ENCODE assay signal across 1 cellular context in the genomic region with DNA sequence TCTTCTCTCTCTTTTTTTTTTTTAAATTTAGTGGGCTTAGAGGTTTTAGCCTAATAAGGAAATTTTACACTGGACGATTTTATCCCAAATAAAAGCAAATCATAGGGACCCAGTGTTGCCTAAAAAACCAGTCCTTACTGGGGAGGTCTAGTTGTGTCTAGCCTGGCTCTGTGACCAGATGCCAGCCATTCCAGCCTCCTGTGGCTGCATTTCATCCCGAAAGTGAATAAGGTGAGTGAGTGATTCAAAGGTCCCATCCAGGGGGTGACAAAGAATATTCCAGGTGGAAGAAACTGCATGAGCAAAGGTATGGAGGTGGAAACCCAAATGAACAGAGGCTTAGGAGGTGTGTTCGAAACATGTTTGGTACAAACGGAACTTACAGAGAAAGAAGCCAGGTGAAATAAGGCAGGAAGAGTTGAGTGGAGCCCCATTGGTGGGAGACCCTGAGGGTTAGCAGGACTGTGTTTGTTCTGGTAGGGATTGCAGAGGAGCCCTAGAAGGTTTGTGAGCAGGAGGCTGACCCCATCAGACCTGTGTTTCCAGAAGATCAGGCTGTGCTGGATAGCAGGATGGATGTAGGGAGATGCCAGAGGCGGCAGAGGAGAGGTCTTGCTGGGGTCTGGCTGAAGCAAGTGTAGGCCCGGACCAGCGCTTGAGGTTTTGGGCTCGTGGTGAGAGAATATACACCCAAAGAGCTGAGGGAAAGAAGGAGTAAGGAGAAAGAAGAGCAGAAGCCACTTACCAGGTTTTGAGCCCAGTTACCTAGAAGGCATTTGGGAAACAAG.
TF ChIP-seq lines count a peak whose summit lies in the region.

No MANE protein-coding gene starts in this region.

TF ChIP-seq in GM23338, 12 proteins besides CTCF, POLR2A, EP300 and RAD21:
- TF ChIP-seq, protein P1, sequence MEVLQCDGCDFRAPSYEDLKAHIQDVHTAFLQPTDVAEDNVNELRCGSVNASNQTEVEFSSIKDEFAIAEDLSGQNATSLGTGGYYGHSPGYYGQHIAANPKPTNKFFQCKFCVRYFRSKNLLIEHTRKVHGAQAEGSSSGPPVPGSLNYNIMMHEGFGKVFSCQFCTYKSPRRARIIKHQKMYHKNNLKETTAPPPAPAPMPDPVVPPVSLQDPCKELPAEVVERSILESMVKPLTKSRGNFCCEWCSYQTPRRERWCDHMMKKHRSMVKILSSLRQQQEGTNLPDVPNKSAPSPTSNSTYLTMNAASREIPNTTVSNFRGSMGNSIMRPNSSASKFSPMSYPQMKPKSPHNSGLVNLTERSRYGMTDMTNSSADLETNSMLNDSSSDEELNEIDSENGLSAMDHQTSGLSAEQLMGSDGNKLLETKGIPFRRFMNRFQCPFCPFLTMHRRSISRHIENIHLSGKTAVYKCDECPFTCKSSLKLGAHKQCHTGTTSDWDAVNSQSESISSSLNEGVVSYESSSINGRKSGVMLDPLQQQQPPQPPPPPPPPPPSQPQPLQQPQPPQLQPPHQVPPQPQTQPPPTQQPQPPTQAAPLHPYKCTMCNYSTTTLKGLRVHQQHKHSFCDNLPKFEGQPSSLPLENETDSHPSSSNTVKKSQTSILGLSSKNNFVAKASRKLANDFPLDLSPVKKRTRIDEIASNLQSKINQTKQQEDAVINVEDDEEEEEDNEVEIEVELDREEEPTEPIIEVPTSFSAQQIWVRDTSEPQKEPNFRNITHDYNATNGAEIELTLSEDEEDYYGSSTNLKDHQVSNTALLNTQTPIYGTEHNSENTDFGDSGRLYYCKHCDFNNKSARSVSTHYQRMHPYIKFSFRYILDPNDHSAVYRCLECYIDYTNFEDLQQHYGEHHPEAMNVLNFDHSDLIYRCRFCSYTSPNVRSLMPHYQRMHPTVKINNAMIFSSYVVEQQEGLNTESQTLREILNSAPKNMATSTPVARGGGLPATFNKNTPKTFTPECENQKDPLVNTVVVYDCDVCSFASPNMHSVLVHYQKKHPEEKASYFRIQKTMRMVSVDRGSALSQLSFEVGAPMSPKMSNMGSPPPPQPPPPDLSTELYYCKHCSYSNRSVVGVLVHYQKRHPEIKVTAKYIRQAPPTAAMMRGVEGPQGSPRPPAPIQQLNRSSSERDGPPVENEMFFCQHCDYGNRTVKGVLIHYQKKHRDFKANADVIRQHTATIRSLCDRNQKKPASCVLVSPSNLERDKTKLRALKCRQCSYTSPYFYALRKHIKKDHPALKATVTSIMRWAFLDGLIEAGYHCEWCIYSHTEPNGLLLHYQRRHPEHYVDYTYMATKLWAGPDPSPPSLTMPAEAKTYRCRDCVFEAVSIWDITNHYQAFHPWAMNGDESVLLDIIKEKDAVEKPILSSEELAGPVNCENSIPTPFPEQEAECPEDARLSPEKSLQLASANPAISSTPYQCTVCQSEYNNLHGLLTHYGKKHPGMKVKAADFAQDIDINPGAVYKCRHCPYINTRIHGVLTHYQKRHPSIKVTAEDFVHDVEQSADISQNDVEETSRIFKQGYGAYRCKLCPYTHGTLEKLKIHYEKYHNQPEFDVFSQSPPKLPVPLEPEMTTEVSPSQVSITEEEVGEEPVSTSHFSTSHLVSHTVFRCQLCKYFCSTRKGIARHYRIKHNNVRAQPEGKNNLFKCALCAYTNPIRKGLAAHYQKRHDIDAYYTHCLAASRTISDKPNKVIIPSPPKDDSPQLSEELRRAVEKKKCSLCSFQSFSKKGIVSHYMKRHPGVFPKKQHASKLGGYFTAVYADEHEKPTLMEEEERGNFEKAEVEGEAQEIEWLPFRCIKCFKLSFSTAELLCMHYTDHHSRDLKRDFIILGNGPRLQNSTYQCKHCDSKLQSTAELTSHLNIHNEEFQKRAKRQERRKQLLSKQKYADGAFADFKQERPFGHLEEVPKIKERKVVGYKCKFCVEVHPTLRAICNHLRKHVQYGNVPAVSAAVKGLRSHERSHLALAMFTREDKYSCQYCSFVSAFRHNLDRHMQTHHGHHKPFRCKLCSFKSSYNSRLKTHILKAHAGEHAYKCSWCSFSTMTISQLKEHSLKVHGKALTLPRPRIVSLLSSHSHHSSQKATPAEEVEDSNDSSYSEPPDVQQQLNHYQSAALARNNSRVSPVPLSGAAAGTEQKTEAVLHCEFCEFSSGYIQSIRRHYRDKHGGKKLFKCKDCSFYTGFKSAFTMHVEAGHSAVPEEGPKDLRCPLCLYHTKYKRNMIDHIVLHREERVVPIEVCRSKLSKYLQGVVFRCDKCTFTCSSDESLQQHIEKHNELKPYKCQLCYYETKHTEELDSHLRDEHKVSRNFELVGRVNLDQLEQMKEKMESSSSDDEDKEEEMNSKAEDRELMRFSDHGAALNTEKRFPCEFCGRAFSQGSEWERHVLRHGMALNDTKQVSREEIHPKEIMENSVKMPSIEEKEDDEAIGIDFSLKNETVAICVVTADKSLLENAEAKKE (CRISPR knock-in tag; IDR thresholded peaks at IDR 0.05): no peak
- TF ChIP-seq EZH2 (IDR thresholded peaks at IDR 0.05; ENCODE audit: low read depth, unreplicated experiment) (no peak), STAT1 (IDR thresholded peaks at IDR 0.05; ENCODE audit: unreplicated experiment) (no peak), ZNF114 (CRISPR knock-in tag; IDR thresholded peaks at IDR 0.05) (no peak), POLR2AphosphoS5 (IDR thresholded peaks at IDR 0.05; ENCODE audit: low read depth) (no peak), ZNF331 (CRISPR knock-in tag; IDR thresholded peaks at IDR 0.05; ENCODE audit: low read depth) (no peak), NANOG (IDR thresholded peaks at IDR 0.05; ENCODE audit: borderline replicate concordance) (no peak), JUNB (IDR thresholded peaks at IDR 0.05; ENCODE audit: unreplicated experiment) (no peak), CREB1 (CRISPR knock-in tag; IDR thresholded peaks at IDR 0.05; ENCODE audit: low read depth) (no peak), EZH2phosphoT487 (IDR thresholded peaks at IDR 0.05; ENCODE audit: unreplicated experiment) (no peak)
- TF ChIP-seq, protein P2, sequence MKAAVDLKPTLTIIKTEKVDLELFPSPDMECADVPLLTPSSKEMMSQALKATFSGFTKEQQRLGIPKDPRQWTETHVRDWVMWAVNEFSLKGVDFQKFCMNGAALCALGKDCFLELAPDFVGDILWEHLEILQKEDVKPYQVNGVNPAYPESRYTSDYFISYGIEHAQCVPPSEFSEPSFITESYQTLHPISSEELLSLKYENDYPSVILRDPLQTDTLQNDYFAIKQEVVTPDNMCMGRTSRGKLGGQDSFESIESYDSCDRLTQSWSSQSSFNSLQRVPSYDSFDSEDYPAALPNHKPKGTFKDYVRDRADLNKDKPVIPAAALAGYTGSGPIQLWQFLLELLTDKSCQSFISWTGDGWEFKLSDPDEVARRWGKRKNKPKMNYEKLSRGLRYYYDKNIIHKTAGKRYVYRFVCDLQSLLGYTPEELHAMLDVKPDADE (IDR thresholded peaks at IDR 0.05): no peak
- TF ChIP-seq, protein P3, sequence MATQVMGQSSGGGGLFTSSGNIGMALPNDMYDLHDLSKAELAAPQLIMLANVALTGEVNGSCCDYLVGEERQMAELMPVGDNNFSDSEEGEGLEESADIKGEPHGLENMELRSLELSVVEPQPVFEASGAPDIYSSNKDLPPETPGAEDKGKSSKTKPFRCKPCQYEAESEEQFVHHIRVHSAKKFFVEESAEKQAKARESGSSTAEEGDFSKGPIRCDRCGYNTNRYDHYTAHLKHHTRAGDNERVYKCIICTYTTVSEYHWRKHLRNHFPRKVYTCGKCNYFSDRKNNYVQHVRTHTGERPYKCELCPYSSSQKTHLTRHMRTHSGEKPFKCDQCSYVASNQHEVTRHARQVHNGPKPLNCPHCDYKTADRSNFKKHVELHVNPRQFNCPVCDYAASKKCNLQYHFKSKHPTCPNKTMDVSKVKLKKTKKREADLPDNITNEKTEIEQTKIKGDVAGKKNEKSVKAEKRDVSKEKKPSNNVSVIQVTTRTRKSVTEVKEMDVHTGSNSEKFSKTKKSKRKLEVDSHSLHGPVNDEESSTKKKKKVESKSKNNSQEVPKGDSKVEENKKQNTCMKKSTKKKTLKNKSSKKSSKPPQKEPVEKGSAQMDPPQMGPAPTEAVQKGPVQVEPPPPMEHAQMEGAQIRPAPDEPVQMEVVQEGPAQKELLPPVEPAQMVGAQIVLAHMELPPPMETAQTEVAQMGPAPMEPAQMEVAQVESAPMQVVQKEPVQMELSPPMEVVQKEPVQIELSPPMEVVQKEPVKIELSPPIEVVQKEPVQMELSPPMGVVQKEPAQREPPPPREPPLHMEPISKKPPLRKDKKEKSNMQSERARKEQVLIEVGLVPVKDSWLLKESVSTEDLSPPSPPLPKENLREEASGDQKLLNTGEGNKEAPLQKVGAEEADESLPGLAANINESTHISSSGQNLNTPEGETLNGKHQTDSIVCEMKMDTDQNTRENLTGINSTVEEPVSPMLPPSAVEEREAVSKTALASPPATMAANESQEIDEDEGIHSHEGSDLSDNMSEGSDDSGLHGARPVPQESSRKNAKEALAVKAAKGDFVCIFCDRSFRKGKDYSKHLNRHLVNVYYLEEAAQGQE (IDR thresholded peaks at IDR 0.05; ENCODE audit: unreplicated experiment): no peak
TF ChIP-seq in GM23338: peak in this region for 0.
